10 cellular contexts compared by ENCODE assay signal in the genomic region with DNA sequence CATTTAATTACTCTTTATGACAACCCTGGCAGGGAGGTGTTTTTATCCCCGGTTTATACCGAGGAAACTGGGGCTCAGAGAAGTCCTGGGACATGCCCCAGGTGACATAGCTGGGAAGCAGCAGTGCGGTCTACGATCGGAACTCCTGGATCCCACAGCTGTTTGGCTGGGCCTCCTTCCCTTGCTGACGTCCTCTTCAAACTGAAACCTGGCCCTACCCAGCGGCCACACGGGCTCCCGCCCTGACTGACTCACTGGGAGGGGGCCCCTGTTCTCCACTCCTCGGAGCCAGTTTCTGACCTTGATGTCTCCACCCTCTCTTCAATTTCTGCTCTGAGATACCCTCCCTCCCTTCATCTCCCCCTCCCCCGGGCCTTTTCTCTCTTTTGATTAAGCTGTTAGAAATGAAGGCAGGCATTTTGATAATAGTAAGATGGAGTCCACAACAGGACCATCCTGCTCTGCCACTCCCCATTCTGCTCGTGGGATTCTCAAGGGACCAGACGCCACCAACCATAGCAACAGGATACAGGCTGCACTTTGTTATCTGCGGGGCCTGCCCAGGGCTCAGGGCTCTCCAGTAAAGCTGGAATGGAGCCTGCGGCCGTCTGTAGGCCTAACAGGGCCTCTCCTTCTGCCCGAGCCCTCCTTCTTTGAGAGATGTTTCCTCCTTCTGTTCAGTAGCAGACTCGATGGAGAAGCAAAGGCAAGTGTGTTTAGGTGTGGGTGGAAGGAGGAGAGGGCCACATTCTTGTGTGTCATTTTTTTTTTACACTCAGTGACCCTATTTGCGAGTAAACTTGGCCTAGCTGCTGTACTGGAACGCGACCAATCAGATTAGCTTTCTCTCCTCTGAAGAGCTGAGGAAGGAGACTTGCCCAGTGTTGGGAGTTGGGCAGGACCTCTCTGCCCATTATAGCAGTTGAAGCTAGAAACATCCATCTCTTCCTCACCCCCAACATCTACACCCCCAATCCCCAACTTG. TPM values are rescaled to one million over a fixed set of nuclear protein-coding genes. Genes with fewer than 3 reads are reported as not detected.
A peak's percentile ranks its signal among the peaks of the same experiment; 100 is the strongest.
DNase-seq lines count a peak whose midpoint lies in the region; ATAC-seq and TF ChIP-seq lines count a peak whose summit lies in the region.
"Had no signal": no experiment of that assay in that cellular context is flagged by ENCODE, and none has a peak within 500 bp of the region (broad histone marks: within the 10 kb centered on the region; RNA-seq: fewer than 3 reads in every experiment).

No MANE protein-coding gene starts in this region.

- intact Hi-C loops in breast epithelium (cut with DNase I; ENCODE audit: low total_unique reads): no loop called here
- intact Hi-C loops in lower leg skin (cut with DNase I; ENCODE audit: low total_unique reads): no loop called here
- intact Hi-C loops in vagina (cut with DNase I): no loop called here

- H3K36me3 ChIP-seq in breast epithelium: no peaks in the 10 kb centered on the region
- no peaks in the 10 kb centered on the region for H3K36me3 ChIP-seq in vagina
- no peaks in the 10 kb centered on the region for H3K36me3 ChIP-seq in endodermal cell (ENCODE audit: control insufficient read depth, insufficient read depth, low read length)
- H3K36me3 ChIP-seq in effector memory CD4-positive, alpha-beta T cell (ENCODE audit: control insufficient read depth, insufficient read depth, low read length): no peaks in the 10 kb centered on the region

- no peak overlapping the region for H3K9ac ChIP-seq in endodermal cell (ENCODE audit: extremely low read depth, low read length, poor library complexity, severe bottlenecking)

- 31 to 33% methylated on average over 21 of the region's 21 CpGs for WGBS in lower leg skin, 2 donors
- 77 to 85% methylated on average over 15 to 21 of the region's 21 CpGs for WGBS in endodermal cell (ENCODE audit: insufficient coverage in 1 of 2, insufficient read length in 1 of 2), 2 experiments

- H3K27ac Mint-ChIP-seq in endodermal cell: no peak overlapping the region

- no peaks in the 10 kb centered on the region for H3K4me1 Mint-ChIP-seq in endodermal cell

- peaks cover 0 to 4% of the 10 kb centered on the region in 2 donors for H3K4me1 ChIP-seq in breast epithelium
- peaks cover 29% of the 10 kb centered on the region for H3K4me1 ChIP-seq in vagina
- no peaks in the 10 kb centered on the region for H3K4me1 ChIP-seq in endodermal cell (ENCODE audit: control insufficient read depth, insufficient read depth, low read length)
- H3K4me1 ChIP-seq in effector memory CD4-positive, alpha-beta T cell (ENCODE audit: control insufficient read depth, insufficient read depth, low read length, poor library complexity, severe bottlenecking): no peaks in the 10 kb centered on the region

- ATAC-seq in HG03520 (IDR thresholded peaks at IDR 0.05; ENCODE audit: unreplicated experiment): no peak

- no peak overlapping the region for H3K4me3 Mint-ChIP-seq in endodermal cell

- no peak for TF ChIP-seq POLR2A in breast epithelium (IDR thresholded peaks at IDR 0.05)
- no peak for TF ChIP-seq POLR2A in lower leg skin (IDR thresholded peaks at IDR 0.05)
- no peak for TF ChIP-seq POLR2A in vagina (IDR thresholded peaks at IDR 0.05)

- no peaks in the 10 kb centered on the region for H3K27me3 ChIP-seq in breast epithelium
- no peaks in the 10 kb centered on the region for H3K27me3 ChIP-seq in vagina
- no peaks in the 10 kb centered on the region for H3K27me3 ChIP-seq in endodermal cell (ENCODE audit: control insufficient read depth, insufficient read depth, low read length, poor library complexity, severe bottlenecking)
- no peaks in the 10 kb centered on the region for H3K27me3 ChIP-seq in effector memory CD4-positive, alpha-beta T cell (replicated peaks; ENCODE audit: control insufficient read depth, insufficient read depth, low read length, poor library complexity, severe bottlenecking)

- no peaks in the 10 kb centered on the region for H3K36me3 Mint-ChIP-seq in endodermal cell (ENCODE audit: low read depth)

- no peaks in the 10 kb centered on the region for H3K9me3 ChIP-seq in breast epithelium
- no peaks in the 10 kb centered on the region for H3K9me3 ChIP-seq in vagina
- H3K9me3 ChIP-seq in endodermal cell (ENCODE audit: control insufficient read depth, low read length): no peaks in the 10 kb centered on the region
- no peaks in the 10 kb centered on the region for H3K9me3 ChIP-seq in effector memory CD4-positive, alpha-beta T cell (ENCODE audit: control insufficient read depth, low read length)

- H3K4me3 ChIP-seq in breast epithelium: peak overlapping the region in 2 of 3 donors; percentile 12 to 38
- no peak overlapping the region for H3K4me3 ChIP-seq in lower leg skin (ENCODE audit: low read depth, poor library complexity, severe bottlenecking)
- H3K4me3 ChIP-seq in vagina: no peak overlapping the region
- H3K4me3 ChIP-seq in endodermal cell (ENCODE audit: low read length): no peak overlapping the region
- no peak overlapping the region for H3K4me3 ChIP-seq in effector memory CD4-positive, alpha-beta T cell (ENCODE audit: insufficient read depth, low read depth, low read length, poor library complexity, severe bottlenecking)

- peaks cover 5% of the 10 kb centered on the region for H3K27me3 Mint-ChIP-seq in endodermal cell (ENCODE audit: insufficient read depth)

- peak; percentile 53 for DNase-seq in NCI-H748 (lab: John Stamatoyannopoulos, UW; ENCODE audit: unreplicated experiment)
- DNase-seq in NCI-H748 treated with DMSO at 0.1 percent for 48 hours (lab: John Stamatoyannopoulos, UW): no peak
- peak; percentile 81 to 89 for DNase-seq in breast epithelium (ENCODE audit: low spot score in 2 of 2)
- peak; percentile 74 to 90 for DNase-seq in lower leg skin (ENCODE audit: low spot score in 2 of 2)
- DNase-seq in vagina (ENCODE audit: extremely low spot score in 2 of 2): no peak
- no peak for DNase-seq in endodermal cell
- no peak for DNase-seq in effector memory CD4-positive, alpha-beta T cell
- DNase-seq: kidney glomerular epithelial cell; NK-92 treated with Interleukin-12 subunit alpha and Interleukin-12 subunit beta, amount 100 ng/mL, for 24 hours had no signal

- no peaks in the 10 kb centered on the region for H3K9me3 Mint-ChIP-seq in endodermal cell

- TF ChIP-seq CTCF in breast epithelium (IDR thresholded peaks at IDR 0.05) (no peak), lower leg skin (IDR thresholded peaks at IDR 0.05) (no peak), vagina (IDR thresholded peaks at IDR 0.05) (no peak), endodermal cell (conservative IDR thresholded peaks at IDR 0.05) (no peak)

- H3K27ac ChIP-seq in breast epithelium (peak overlapping the region; percentile 87 to 93), vagina (peak overlapping the region; percentile 78), endodermal cell (ENCODE audit: low read depth, low read length) (no peak overlapping the region)
- H3K27ac ChIP-seq in effector memory CD4-positive, alpha-beta T cell (ENCODE audit: insufficient read depth, low read length, poor library complexity, severe bottlenecking): no peak overlapping the region

RNA-seq across cellular contexts. Expression of gene EPB41L4B, which starts 8.7 kb away (rescaled TPM):
- 10 to 100 TPM; 11.5 to 47.2 (median 16.0) TPM for total RNA-seq in breast epithelium
- total RNA-seq in lower leg skin: 10 to 100 TPM; 15.4 to 31.6 (median 21.6) TPM
- 4.7 TPM for total RNA-seq in vagina
- total RNA-seq in endodermal cell: 1 to 10 TPM; 6.4 to 6.6 TPM
- polyA plus RNA-seq in endodermal cell (2013, experiment 1 of 2): 1.7 TPM
- polyA plus RNA-seq in endodermal cell (2013, experiment 2 of 2): 1.3 TPM

Comparison
In these comparisons a context has a peak if more than half of its experiments do, and no peak if none do; other contexts are left out.
1. DNase-seq: peak in NCI-H748 (single experiment), breast epithelium (2 of 2) and lower leg skin (2 of 2); none in NCI-H748 treated with DMSO at 0.1 percent for 48 hours (single experiment), vagina (0 of 2), endodermal cell (single experiment) and effector memory CD4-positive, alpha-beta T cell (0 of 3).
2. H3K27ac ChIP-seq: peak in breast epithelium (2 of 2) and vagina (single experiment); none in endodermal cell (single experiment) and effector memory CD4-positive, alpha-beta T cell (single experiment).
3. H3K4me3 ChIP-seq: peak in breast epithelium (2 of 3); none in lower leg skin (single experiment), vagina (0 of 2), endodermal cell (single experiment) and effector memory CD4-positive, alpha-beta T cell (single experiment).